ENCODE assay signal across 15 cellular contexts in genomic region chr4:18155062-18156041, GRCh38.
"Had no signal": no experiment of that assay in that cellular context is flagged by ENCODE, and none has a peak within 500 bp of the region (broad histone marks: within the 10 kb centered on the region; RNA-seq: fewer than 3 reads in every experiment).

No MANE protein-coding gene starts in this region.

- H3K4me1 ChIP-seq: pancreas, tibial artery had no signal

- H3K27me3 ChIP-seq: brain microvascular endothelial cell, pancreas, tibial artery had no signal

- DNase-seq: activated CD4-positive, CD25-positive, alpha-beta regulatory T cell treated with anti-CD3 and anti-CD28 coated beads, Interleukin-2, amount 50 U/mL, for 72 hours; activated naive CD4-positive, alpha-beta T cell; activated naive CD8-positive, alpha-beta T cell treated with anti-CD3 and anti-CD28 coated beads, Interleukin-2, amount 10 ng/mL, durations not matched to agents 7 days and 5 days; anterior cingulate cortex; brain microvascular endothelial cell; cerebellar nuclear complex; effector CD8-positive, alpha-beta T cell; foreskin fibroblast; left cardiac atrium; naive thymus-derived CD8-positive, alpha-beta T cell; pancreas; stimulated activated CD4-positive, alpha-beta T cell treated with anti-CD3 and anti-CD28 coated beads, Interleukin-2, amount 100 ng/mL, for 48 hours; T1000; tibial artery had no signal

- H3K9me3 ChIP-seq: pancreas, tibial artery had no signal

- H3K36me3 ChIP-seq: brain microvascular endothelial cell, pancreas, tibial artery had no signal

- ATAC-seq: left cardiac atrium; naive thymus-derived CD8-positive, alpha-beta T cell; stimulated activated memory B cell treated with anti-CD40 and anti-IgM and Interleukin-4, amounts not matched to agents 10 μg/mL and 1 μg/mL and 100 μg/mL, for 72 hours had no signal

- H3K4me3 ChIP-seq: pancreas, tibial artery had no signal

- H3K27ac ChIP-seq: brain microvascular endothelial cell, pancreas, tibial artery had no signal
